18 cellular contexts compared by ENCODE assay signal in the genomic region with DNA sequence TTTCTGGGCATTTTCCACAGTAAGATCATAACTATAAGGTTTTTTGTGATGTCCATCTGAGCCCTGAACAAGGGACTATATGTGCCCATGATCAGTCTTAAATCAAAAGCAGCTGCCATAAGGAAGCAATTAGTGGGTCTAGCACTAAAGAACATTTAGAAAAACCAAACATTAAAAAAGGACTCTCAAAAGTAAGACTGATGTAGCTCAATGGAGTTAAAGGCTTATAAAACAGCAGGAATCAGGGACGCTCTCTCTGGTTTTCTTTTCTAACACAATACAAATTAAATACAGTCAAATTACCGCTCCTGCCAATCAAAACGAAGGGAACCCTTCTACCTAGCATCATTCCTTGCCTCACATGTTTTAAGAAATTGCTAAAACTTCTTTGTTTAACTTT.
"Had no signal": no experiment of that assay in that cellular context is flagged by ENCODE, and none has a peak within 500 bp of the region (broad histone marks: within the 10 kb centered on the region; RNA-seq: fewer than 3 reads in every experiment).

No MANE protein-coding gene starts in this region.

- ATAC-seq: activated T-cell treated with anti-CD3 and anti-CD28 coated beads, Interleukin-2, amount 50 U/mL, for 72 hours; gastrocnemius medialis; pancreas; right lobe of liver; stimulated activated naive CD8-positive, alpha-beta T cell treated with anti-CD3 and anti-CD28 coated beads, Interleukin-15, amount 100 ng/mL, for 72 hours had no signal

- H3K27me3 ChIP-seq: adrenal gland, breast epithelium, gastrocnemius medialis, pancreas, right lobe of liver had no signal

- H3K4me3 ChIP-seq: adrenal gland, breast epithelium, gastrocnemius medialis, left ventricle myocardium inferior, pancreas, right lobe of liver had no signal

- H3K9me3 ChIP-seq: adrenal gland, gastrocnemius medialis, left ventricle myocardium inferior, pancreas, right lobe of liver had no signal

- H3K9me3 Mint-ChIP-seq: activated naive CD4-positive, alpha-beta T cell treated with anti-CD3 and anti-CD28 coated beads, Interleukin-2, amount 50 U/mL, for 24 hours; activated T-cell treated with anti-CD3 and anti-CD28 coated beads, Interleukin-2, amount 50 U/mL, for 72 hours; naive B cell; stimulated activated naive CD8-positive, alpha-beta T cell treated with anti-CD3 and anti-CD28 coated beads, Interleukin-15, amount 100 ng/mL, for 72 hours; type B pancreatic cell had no signal

- H3K4me1 Mint-ChIP-seq: naive B cell had no signal

- DNase-seq: activated CD4-positive, alpha-beta T cell treated with anti-CD3 and anti-CD28 coated beads, Interleukin-2, amount 50 U/mL, for 4 hours; activated effector memory CD4-positive, alpha-beta T cell treated with anti-CD3 and anti-CD28 coated beads, Interleukin-2, amount 50 U/mL, for 16 hours; activated T-cell treated with anti-CD3 and anti-CD28 coated beads, Interleukin-2, amount 50 U/mL, for 72 hours; adrenal gland; cerebellar nuclear complex; effector CD8-positive, alpha-beta T cell; gastrocnemius medialis; head of caudate nucleus; left ventricle myocardium inferior; mammary epithelial cell; naive B cell; pancreas; right lobe of liver; stimulated activated CD4-positive, alpha-beta T cell treated with anti-CD3 and anti-CD28 coated beads, Interleukin-4, amount 100 ng/mL, for 1 hour; stimulated activated naive CD8-positive, alpha-beta T cell treated with anti-CD3 and anti-CD28 coated beads, Interleukin-15, amount 100 ng/mL, for 72 hours had no signal

- H3K4me1 ChIP-seq: adrenal gland, breast epithelium, gastrocnemius medialis, left ventricle myocardium inferior, pancreas, right lobe of liver had no signal

- H3K27me3 Mint-ChIP-seq: activated naive CD4-positive, alpha-beta T cell treated with anti-CD3 and anti-CD28 coated beads, Interleukin-2, amount 50 U/mL, for 24 hours had no signal

- H3K27ac Mint-ChIP-seq: activated naive CD4-positive, alpha-beta T cell treated with anti-CD3 and anti-CD28 coated beads, Interleukin-2, amount 50 U/mL, for 24 hours; activated T-cell treated with anti-CD3 and anti-CD28 coated beads, Interleukin-2, amount 50 U/mL, for 72 hours; naive B cell; stimulated activated naive CD8-positive, alpha-beta T cell treated with anti-CD3 and anti-CD28 coated beads, Interleukin-15, amount 100 ng/mL, for 72 hours; type B pancreatic cell had no signal

- H3K36me3 Mint-ChIP-seq: naive B cell, type B pancreatic cell had no signal

- H3K36me3 ChIP-seq: adrenal gland, breast epithelium, gastrocnemius medialis, left ventricle myocardium inferior, pancreas, right lobe of liver had no signal

- H3K27ac ChIP-seq: adrenal gland, breast epithelium, gastrocnemius medialis, left ventricle myocardium inferior, pancreas, right lobe of liver had no signal

- H3K4me3 Mint-ChIP-seq: activated naive CD4-positive, alpha-beta T cell treated with anti-CD3 and anti-CD28 coated beads, Interleukin-2, amount 50 U/mL, for 24 hours; activated T-cell treated with anti-CD3 and anti-CD28 coated beads, Interleukin-2, amount 50 U/mL, for 72 hours; naive B cell; stimulated activated naive CD8-positive, alpha-beta T cell treated with anti-CD3 and anti-CD28 coated beads, Interleukin-15, amount 100 ng/mL, for 72 hours; type B pancreatic cell had no signal
